ENCODE assay signal across 21 cellular contexts in the genomic region with DNA sequence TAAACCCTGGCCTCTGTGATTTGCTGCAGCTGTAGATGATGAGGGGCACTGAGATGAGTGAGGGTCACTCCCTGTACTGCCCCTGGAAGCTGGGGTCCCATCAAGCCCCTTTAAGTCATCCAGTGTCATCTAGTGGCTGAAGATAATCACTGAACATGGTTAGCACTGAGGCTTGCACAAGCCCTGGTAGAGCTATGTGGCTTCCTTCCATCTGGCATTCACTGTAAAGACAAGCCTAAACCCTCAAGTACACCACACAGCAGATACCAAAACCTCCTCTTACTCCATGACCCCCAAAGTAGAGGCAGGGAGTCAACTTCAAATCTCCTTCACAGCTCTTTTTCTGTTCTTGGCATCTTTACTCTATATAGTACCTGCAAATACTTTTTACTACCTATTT.
DNase-seq lines count a peak whose midpoint lies in the region; ATAC-seq and TF ChIP-seq lines count a peak whose summit lies in the region.
"Had no signal": no experiment of that assay in that cellular context is flagged by ENCODE, and none has a peak within 500 bp of the region (broad histone marks: within the 10 kb centered on the region; RNA-seq: fewer than 3 reads in every experiment).

No MANE protein-coding gene starts in this region.

- H3K36me3 ChIP-seq in psoas muscle (ENCODE audit: insufficient read depth in 1 of 2, low read depth in 1 of 2) (peaks cover 0 to 2% of the 10 kb centered on the region in 2 donors), endodermal cell (ENCODE audit: control insufficient read depth, insufficient read depth, low read length) (peaks cover 19% of the 10 kb centered on the region)

- ATAC-seq in psoas muscle, result peak; percentile 42 to 83 (median 73)
- ATAC-seq in activated naive CD4-positive, alpha-beta T cell treated with anti-CD3 and anti-CD28 coated beads, Interleukin-2, amount 50 U/mL, for 72 hours, result no peak
- ATAC-seq: GM12878, HCT116, PC-3 had no signal

- H3K4me3 ChIP-seq in fibroblast of the aortic adventitia (ENCODE audit: low read depth, low read length) (no peak overlapping the region), psoas muscle (no peak overlapping the region), endodermal cell (ENCODE audit: low read length) (no peak overlapping the region)
- H3K4me3 ChIP-seq: GM12878, SJCRH30 had no signal

- H3K4me1 ChIP-seq in psoas muscle (peaks cover 32% of the 10 kb centered on the region), endodermal cell (ENCODE audit: control insufficient read depth, insufficient read depth, low read length) (no peaks in the 10 kb centered on the region)
- H3K4me1 ChIP-seq: BE2C, SJCRH30 had no signal

- no peaks in the 10 kb centered on the region for H3K27me3 Mint-ChIP-seq in endodermal cell (ENCODE audit: insufficient read depth)
- H3K27me3 Mint-ChIP-seq: CD4-positive, CD25-positive, alpha-beta regulatory T cell; IgD-negative memory B cell had no signal

- H3K36me3 Mint-ChIP-seq in endodermal cell (ENCODE audit: low read depth), result peaks cover 23% of the 10 kb centered on the region
- peaks cover 16 to 44% of the 10 kb centered on the region in 2 donors for H3K36me3 Mint-ChIP-seq in activated naive CD4-positive, alpha-beta T cell treated with anti-CD3 and anti-CD28 coated beads, Interleukin-2, amount 50 U/mL, for 72 hours

- peaks cover 6% of the 10 kb centered on the region for H3K9me3 Mint-ChIP-seq in endodermal cell
- H3K9me3 Mint-ChIP-seq in activated naive CD4-positive, alpha-beta T cell treated with anti-CD3 and anti-CD28 coated beads, Interleukin-2, amount 50 U/mL, for 72 hours, result peaks cover 0 to 5% of the 10 kb centered on the region in 2 donors
- H3K9me3 Mint-ChIP-seq: IgD-negative memory B cell had no signal

- no peak overlapping the region for H3K9ac ChIP-seq in endodermal cell (ENCODE audit: extremely low read depth, low read length, poor library complexity, severe bottlenecking)

- peaks cover 3% of the 10 kb centered on the region for H3K4me1 Mint-ChIP-seq in endodermal cell

- no peak overlapping the region for H3K4me3 Mint-ChIP-seq in endodermal cell
- H3K4me3 Mint-ChIP-seq: CD4-positive, CD25-positive, alpha-beta regulatory T cell had no signal

- H3K27ac ChIP-seq in psoas muscle, result no peak overlapping the region
- no peak overlapping the region for H3K27ac ChIP-seq in endodermal cell (ENCODE audit: low read depth, low read length)
- H3K27ac ChIP-seq: SJCRH30 had no signal

- no peaks in the 10 kb centered on the region for H3K9me3 ChIP-seq in psoas muscle
- peaks cover 16% of the 10 kb centered on the region for H3K9me3 ChIP-seq in endodermal cell (ENCODE audit: control insufficient read depth, low read length)
- H3K9me3 ChIP-seq: BE2C, SJCRH30 had no signal

- H3K27ac Mint-ChIP-seq in endodermal cell, result no peak overlapping the region
- H3K27ac Mint-ChIP-seq in activated naive CD4-positive, alpha-beta T cell treated with anti-CD3 and anti-CD28 coated beads, Interleukin-2, amount 50 U/mL, for 72 hours, result no peak overlapping the region

- intact Hi-C loops in psoas muscle (cut with DNase I), result loop anchor here in 1 of 2 donors (10.0 kb wide), 1 partner anchor 591 kb away; no protein-coding TSS in a partner anchor

- no peak for TF ChIP-seq CTCF in fibroblast of the aortic adventitia (IDR thresholded peaks at IDR 0.05; ENCODE audit: insufficient read depth, low read length)
- TF ChIP-seq CTCF in psoas muscle (IDR thresholded peaks at IDR 0.05), result no peak
- no peak for TF ChIP-seq CTCF in endodermal cell (conservative IDR thresholded peaks at IDR 0.05)

- no peaks in the 10 kb centered on the region for H3K27me3 ChIP-seq in psoas muscle (ENCODE audit: insufficient read depth in 3 of 3, low read length in 2 of 3)
- H3K27me3 ChIP-seq in endodermal cell (ENCODE audit: control insufficient read depth, insufficient read depth, low read length, poor library complexity, severe bottlenecking), result no peaks in the 10 kb centered on the region
- H3K27me3 ChIP-seq: BE2C, SJCRH30 had no signal

- DNase-seq in GM03348 (ENCODE audit: low spot score) (peak; percentile 19), amniotic epithelial cell (ENCODE audit: low read depth) (peak; percentile 43), fibroblast of the aortic adventitia (ENCODE audit: low read depth) (peak; percentile 41), psoas muscle (no peak), endodermal cell (no peak), COR-L47 (lab: John Stamatoyannopoulos, UW) (no peak)
- no peak for DNase-seq in activated naive CD4-positive, alpha-beta T cell treated with anti-CD3 and anti-CD28 coated beads, Interleukin-2, amount 50 U/mL, for 72 hours (ENCODE audit: low spot score in 2 of 2)
- DNase-seq: BE2C; CD4-positive, CD25-positive, alpha-beta regulatory T cell; GF-D8; Karpas-422; NCI-H1417 treated with DMSO at 0.1 percent for 48 hours; NCI-H187 treated with DMSO at 0.1 percent for 48 hours; NCI-H226; NCI-H526; PC-3; RPMI8226; SJCRH30 had no signal

Comparison
In these comparisons a context has a peak if more than half of its experiments do, and no peak if none do; other contexts are left out.
1. DNase-seq: peak in GM03348 (single experiment), amniotic epithelial cell (single experiment) and fibroblast of the aortic adventitia (single experiment); none in psoas muscle (0 of 2), endodermal cell (single experiment), COR-L47 (single experiment) and activated naive CD4-positive, alpha-beta T cell treated with anti-CD3 and anti-CD28 coated beads, Interleukin-2, amount 50 U/mL, for 72 hours (0 of 2).
2. ATAC-seq: peak in psoas muscle (4 of 4); none in activated naive CD4-positive, alpha-beta T cell treated with anti-CD3 and anti-CD28 coated beads, Interleukin-2, amount 50 U/mL, for 72 hours (0 of 2).